1 cellular context compared by ENCODE assay signal in genomic region chr12:125776212-125776611, GRCh38.
"Had no signal": no experiment of that assay in that cellular context is flagged by ENCODE, and none has a peak within 500 bp of the region (broad histone marks: within the 10 kb centered on the region; RNA-seq: fewer than 3 reads in every experiment).

No MANE protein-coding gene starts in this region.

- H3K36me3 ChIP-seq: MG63 had no signal

- H3K4me3 ChIP-seq: MG63 had no signal
